15 cellular contexts compared by ENCODE assay signal in the genomic region with DNA sequence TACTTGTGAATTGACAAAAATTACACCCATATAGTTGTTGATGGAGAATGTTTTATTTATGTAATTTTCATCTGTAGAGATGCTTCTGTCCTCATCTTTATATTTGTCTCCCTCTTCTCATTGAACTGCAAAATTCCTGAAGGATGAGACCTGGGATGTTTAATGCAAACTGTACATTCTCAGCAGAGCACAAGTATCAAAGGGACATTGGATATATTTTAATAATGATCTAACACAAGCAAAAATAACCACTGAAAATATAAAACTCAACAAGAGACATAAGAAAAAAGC. TPM values are rescaled to one million over a fixed set of nuclear protein-coding genes. Genes with fewer than 3 reads are reported as not detected.
DNase-seq lines count a peak whose midpoint lies in the region; ATAC-seq, FAIRE-seq and TF ChIP-seq lines count a peak whose summit lies in the region.
"Had no signal": no experiment of that assay in that cellular context is flagged by ENCODE, and none has a peak within 500 bp of the region (broad histone marks: within the 10 kb centered on the region; RNA-seq: fewer than 3 reads in every experiment).

No MANE protein-coding gene starts in this region.

- H3K36me3 ChIP-seq in GM23338 (ENCODE audit: insufficient read depth) = peaks cover 18% of the 10 kb centered on the region
- peaks cover 0 to 52% (median 16%) of the 10 kb centered on the region in 3 donors for H3K36me3 ChIP-seq in pancreas
- peaks cover 20% of the 10 kb centered on the region for H3K36me3 ChIP-seq in BE2C

- peaks cover 5% of the 10 kb centered on the region; the same call in 1 of the 2 replicates for H3F3A ChIP-seq in GM23338 (replicated peaks; ENCODE audit: low read depth)

- peak overlapping the region; percentile 4; the same call in 1 of the 3 replicates for H3K4me2 ChIP-seq in A549
- no peak overlapping the region for H3K4me2 ChIP-seq in GM23338
- H3K4me2 ChIP-seq: BLaER1 treated with 17β-estradiol and CSF1 and Interleukin-3, amounts not matched to agents 10 nM and 100 nM had no signal

- H3K36me3 Mint-ChIP-seq in GM23338 (ENCODE audit: low read depth) (peaks cover 46% of the 10 kb centered on the region), WTC11 (peaks cover 41% of the 10 kb centered on the region), chondrocyte (ENCODE audit: low read depth) (peaks cover 19% of the 10 kb centered on the region)

- POLR2A ChIA-PET in A549 (lab: Yijun Ruan, JAX) = no interaction called here
- POLR2A ChIA-PET in WTC11 (lab: Charles Lee) = no interaction called here

- CTCF ChIA-PET in A549 (lab: Yijun Ruan, JAX) = no interaction called here
- CTCF ChIA-PET in WTC11 (lab: Charles Lee) = no interaction called here

- no peaks in the 10 kb centered on the region for H3K79me2 ChIP-seq in GM23338 (replicated peaks; ENCODE audit: insufficient read depth)

- H3K4me3 Mint-ChIP-seq in GM23338 = no peak overlapping the region
- no peak overlapping the region for H3K4me3 Mint-ChIP-seq in WTC11
- no peak overlapping the region for H3K4me3 Mint-ChIP-seq in chondrocyte (ENCODE audit: unreplicated experiment)
- H3K4me3 Mint-ChIP-seq: CD8-positive, alpha-beta T cell; IgD-negative memory B cell had no signal

- no peak for TF ChIP-seq POLR2A in A549 (IDR thresholded peaks at IDR 0.05; ENCODE audit: low read length)

- H3K27me3 ChIP-seq in GM23338 (ENCODE audit: insufficient read depth) (no peaks in the 10 kb centered on the region), pancreas (no peaks in the 10 kb centered on the region), BE2C (no peaks in the 10 kb centered on the region)
- H3K27me3 ChIP-seq: BLaER1 treated with 17β-estradiol and CSF1 and Interleukin-3, amounts not matched to agents 10 nM and 100 nM had no signal

- H3K4me1 ChIP-seq in A549 (peaks cover 74% of the 10 kb centered on the region), GM23338 (ENCODE audit: insufficient read depth) (no peaks in the 10 kb centered on the region), pancreas (no peaks in the 10 kb centered on the region), BE2C (no peaks in the 10 kb centered on the region)
- H3K4me1 ChIP-seq: BLaER1 treated with 17β-estradiol and CSF1 and Interleukin-3, amounts not matched to agents 10 nM and 100 nM; HAP-1 had no signal

- H3K27ac ChIP-seq in A549 (peak overlapping the region; percentile 41 to 76; a peak in 5 of 6 replicates), GM23338 (ENCODE audit: low read depth) (no peak overlapping the region; the same call in 1 of the 2 replicates), pancreas (no peak overlapping the region)
- H3K27ac ChIP-seq: BLaER1 treated with 17β-estradiol and CSF1 and Interleukin-3, amounts not matched to agents 10 nM and 100 nM had no signal

- H3K9me3 ChIP-seq in A549 (no peaks in the 10 kb centered on the region), pancreas (no peaks in the 10 kb centered on the region), BE2C (no peaks in the 10 kb centered on the region)
- H3K9me3 ChIP-seq: BLaER1 treated with 17β-estradiol and CSF1 and Interleukin-3, amounts not matched to agents 10 nM and 100 nM; HAP-1 had no signal

- TF ChIP-seq CTCF in A549 (IDR thresholded peaks at IDR 0.05) (no peak), GM23338 (conservative IDR thresholded peaks at IDR 0.05; ENCODE audit: low read depth in 2 of 2) (no peak), WTC11 (IDR thresholded peaks at IDR 0.05) (no peak), chondrocyte (IDR thresholded peaks at IDR 0.05) (no peak), pancreas (IDR thresholded peaks at IDR 0.05) (no peak), BE2C (IDR thresholded peaks at IDR 0.05; ENCODE audit: low read depth, low read length) (no peak)

- no peak overlapping the region for H3K4me3 ChIP-seq in A549
- no peak overlapping the region for H3K4me3 ChIP-seq in GM23338
- no peak overlapping the region for H3K4me3 ChIP-seq in pancreas
- no peak overlapping the region for H3K4me3 ChIP-seq in BE2C (ENCODE audit: low read depth, low read length)
- H3K4me3 ChIP-seq: BLaER1 treated with 17β-estradiol and CSF1 and Interleukin-3, amounts not matched to agents 10 nM and 100 nM; HAP-1 had no signal

- intact Hi-C loops in pancreas (cut with DNase I) = no loop called here

- no peak overlapping the region for H2AFZ ChIP-seq in GM23338

- H3K9me3 Mint-ChIP-seq in GM23338 (no peaks in the 10 kb centered on the region), WTC11 (no peaks in the 10 kb centered on the region), chondrocyte (ENCODE audit: low read depth) (no peaks in the 10 kb centered on the region)
- H3K9me3 Mint-ChIP-seq: CD8-positive, alpha-beta T cell; IgD-negative memory B cell had no signal

- 0 out of 2 replicates have a peak overlapping the region, but pooled peaks have one; percentile 14 for H3K27ac Mint-ChIP-seq in GM23338
- H3K27ac Mint-ChIP-seq in WTC11 = peak overlapping the region; percentile 19; the same call in 1 of the 2 replicates
- H3K27ac Mint-ChIP-seq in chondrocyte (ENCODE audit: unreplicated experiment) = peak overlapping the region; percentile 49
- H3K27ac Mint-ChIP-seq: CD8-positive, alpha-beta T cell; IgD-negative memory B cell had no signal

- FAIRE-seq in A549 (lab: Jason Lieb, UNC) (no peak), pancreas (lab: Jason Lieb, UNC) (no peak)

- H3K27me3 Mint-ChIP-seq in GM23338 (ENCODE audit: insufficient read depth, low read depth, poor library complexity) = no peaks in the 10 kb centered on the region
- no peaks in the 10 kb centered on the region for H3K27me3 Mint-ChIP-seq in WTC11 (ENCODE audit: low read depth)
- no peaks in the 10 kb centered on the region for H3K27me3 Mint-ChIP-seq in chondrocyte (ENCODE audit: low read depth)
- H3K27me3 Mint-ChIP-seq: IgD-negative memory B cell had no signal

- H3K9me2 ChIP-seq in GM23338 (ENCODE audit: insufficient read depth) = no peaks in the 10 kb centered on the region

- TF ChIP-seq EP300 in A549 (IDR thresholded peaks at IDR 0.05) = no peak

- H3K4me1 Mint-ChIP-seq in GM23338 (no peaks in the 10 kb centered on the region; the same call in 2 of the 3 replicates), WTC11 (no peaks in the 10 kb centered on the region), chondrocyte (ENCODE audit: low read depth) (peaks cover 45% of the 10 kb centered on the region)
- H3K4me1 Mint-ChIP-seq: IgD-negative memory B cell had no signal

- TF ChIP-seq RAD21 in A549 (conservative IDR thresholded peaks at IDR 0.05 in 1 of 2, IDR thresholded peaks at IDR 0.05 in 1 of 2) = no peak

- DNase-seq in A549 (ENCODE audit: low read depth in 1 of 2, low spot score in 1 of 2) (no peak), GM23338 (ENCODE audit: low spot score) (no peak), WTC11 (ENCODE audit: low spot score) (no peak), chondrocyte (ENCODE audit: low spot score) (no peak), pancreas (no peak), BE2C (no peak)
- no peak for DNase-seq in activated T-cell treated with anti-CD3 and anti-CD28 coated beads, Interleukin-2, amount 50 U/mL, for 1 hour
- DNase-seq: Calu3; CD8-positive, alpha-beta T cell; DMS79 treated with DMSO at 0.1 percent for 48 hours; GF-D8; KG1 had no signal

- no peaks in the 10 kb centered on the region for H4K20me1 ChIP-seq in GM23338 (replicated peaks; ENCODE audit: insufficient read depth)
- H4K20me1 ChIP-seq: BLaER1 treated with 17β-estradiol and CSF1 and Interleukin-3, amounts not matched to agents 10 nM and 100 nM had no signal

- ATAC-seq in A549 (no peak), GM23338 (no peak), WTC11 (no peak), pancreas (no peak)
- ATAC-seq: CD8-positive, alpha-beta T cell had no signal

TF ChIP-seq in WTC11, 78 proteins besides CTCF, POLR2A, EP300 and RAD21 (continues in another document):
- no peak for TF ChIP-seq TCF7 (CRISPR knock-in tag; IDR thresholded peaks at IDR 0.05; ENCODE audit: low read depth)

RNA-seq across cellular contexts. Expression of a gene that starts 28.6 kb away (rescaled TPM):
- polyA plus RNA-seq in A549 (2011; rRNA removed) = 417 and 610 TPM in 2 replicates
- polyA plus RNA-seq in A549 (2012; cell fraction: cytosol; rRNA removed) = 219 and 276 TPM in 2 replicates
- polyA plus RNA-seq in A549 (2012; cell fraction: nucleus; rRNA removed) = 133 and 438 TPM in 2 replicates
- 597 to 691 TPM (median 679 TPM) in 3 replicates for polyA plus RNA-seq in A549 (2017; fragmentation: RNase III; extraction: RNeasy Plus Mini Kit Qiagen cat#74134 plus additional on column Dnase treatment)
- 250 and 294 TPM in 2 replicates for polyA minus RNA-seq in A549 (2011; rRNA and poly(A)+ RNA removed)
- 69.8 and 81.3 TPM in 2 replicates for total RNA-seq in GM23338 (2014; rRNA removed; shearing (Covaris generic))
- polyA plus RNA-seq in GM23338 (2016; fragmentation: Nextera tagmentation; extraction: Ambion mirVana) = 45.8 and 48.9 TPM in 2 replicates
- total RNA-seq in WTC11 (2021) = 80.2 to 97.5 TPM (median 89.0 TPM) in 3 replicates
- total RNA-seq in chondrocyte = 151 to 207 TPM (median 156 TPM) in 3 replicates
- total RNA-seq in pancreas = 10 to 100 TPM; 16.0 to 84.8 (median 54.9) TPM
- 1 to 10 TPM; 7.0 to 8.7 TPM for polyA plus RNA-seq in pancreas
- polyA plus RNA-seq in BE2C (2012; ENCODE audit: insufficient read depth, insufficient read length, low read depth) = 8.6 TPM

RNA-seq across cellular contexts. Expression of a gene that starts 39.8 kb away (rescaled TPM):
- 16.0 and 22.3 TPM in 2 replicates for polyA plus RNA-seq in A549 (2011; rRNA removed)
- 7.5 and 8.6 TPM in 2 replicates for polyA plus RNA-seq in A549 (2012; cell fraction: cytosol; rRNA removed)
- 3.2 and 4.7 TPM in 2 replicates for polyA plus RNA-seq in A549 (2012; cell fraction: nucleus; rRNA removed)
- 11.3 to 14.5 TPM (median 12.9 TPM) in 3 replicates for polyA plus RNA-seq in A549 (2017; fragmentation: RNase III; extraction: RNeasy Plus Mini Kit Qiagen cat#74134 plus additional on column Dnase treatment)
- 4.0 and 4.7 TPM in 2 replicates for polyA minus RNA-seq in A549 (2011; rRNA and poly(A)+ RNA removed)
- 18.7 and 28.8 TPM in 2 replicates for total RNA-seq in GM23338 (2014; rRNA removed; shearing (Covaris generic))
- 17.5 and 18.2 TPM in 2 replicates for polyA plus RNA-seq in GM23338 (2016; fragmentation: Nextera tagmentation; extraction: Ambion mirVana)
- 23.1 to 23.5 TPM (median 23.1 TPM) in 3 replicates for total RNA-seq in WTC11 (2021)
- 6.5 to 8.4 TPM (median 6.8 TPM) in 3 replicates for total RNA-seq in chondrocyte
- 10 to 100 TPM in 2 of 6 donors, 1 to 10 TPM in 4; 5.9 to 13.1 (median 8.5) TPM for total RNA-seq in pancreas
- 10 to 100 TPM; 11.4 to 18.1 TPM for polyA plus RNA-seq in pancreas
- 5.5 TPM for polyA plus RNA-seq in BE2C (2012; ENCODE audit: insufficient read depth, insufficient read length, low read depth)

RNA-seq across cellular contexts. Expression of a gene that starts 39.9 kb away (rescaled TPM):
- polyA plus RNA-seq in A549 (2011; rRNA removed) (897 and 1,263 TPM in 2 replicates), A549 (2017; fragmentation: RNase III; extraction: RNeasy Plus Mini Kit Qiagen cat#74134 plus additional on column Dnase treatment) (785 to 851 TPM (median 786 TPM) in 3 replicates), GM23338 (2016; fragmentation: Nextera tagmentation; extraction: Ambion mirVana) (2,522 and 3,152 TPM in 2 replicates), pancreas (1,000 to 10,000 TPM; 1,500 to 2,346 TPM)
- 450 and 468 TPM in 2 replicates for polyA plus RNA-seq in A549 (2012; cell fraction: cytosol; rRNA removed)
- 128 and 270 TPM in 2 replicates for polyA plus RNA-seq in A549 (2012; cell fraction: nucleus; rRNA removed)
- polyA minus RNA-seq in A549 (2011; rRNA and poly(A)+ RNA removed) = 64.6 and 84.5 TPM in 2 replicates
- 4,044 and 4,699 TPM in 2 replicates for total RNA-seq in GM23338 (2014; rRNA removed; shearing (Covaris generic))
- total RNA-seq in WTC11 (2021) (1,191 to 1,343 TPM (median 1,328 TPM) in 3 replicates), chondrocyte (809 to 831 TPM (median 822 TPM) in 3 replicates), pancreas (1,000 to 10,000 TPM in 5 of 6 donors, 100 to 1,000 TPM in 1; 952 to 1,393 (median 1,175) TPM)
- polyA plus RNA-seq in BE2C (2012; ENCODE audit: insufficient read depth, insufficient read length, low read depth) = 202 TPM

Comparison
In these comparisons a context has a peak if more than half of its experiments do, and no peak if none do; other contexts are left out.
1. H3K27ac ChIP-seq: peak in A549 (2 of 2); none in GM23338 (single experiment) and pancreas (0 of 4).
2. Peak in every context shown above with its lines, with median percentiles within 50 percentile points of each other: H3K27ac Mint-ChIP-seq.